9 cellular contexts compared by ENCODE assay signal in genomic region chr5:160165137-160166068, GRCh38. TPM values are rescaled to one million over a fixed set of nuclear protein-coding genes. Genes with fewer than 3 reads are reported as not detected.
DNase-seq lines count a peak whose midpoint lies in the region; ATAC-seq and TF ChIP-seq lines count a peak whose summit lies in the region.
"Had no signal": no experiment of that assay in that cellular context is flagged by ENCODE, and none has a peak within 500 bp of the region (broad histone marks: within the 10 kb centered on the region; RNA-seq: fewer than 3 reads in every experiment).

No MANE protein-coding gene starts in this region.

- H3K36me3 ChIP-seq in mesenchymal stem cell (ENCODE audit: control insufficient read depth in 1 of 2, insufficient read depth in 2 of 2, low read depth in 1 of 2, low read length in 2 of 2) = no peaks in the 10 kb centered on the region

- no peak overlapping the region for H2AFZ ChIP-seq in mesenchymal stem cell (ENCODE audit: low read depth, low read length)

- peak overlapping the region in 1 of 2 experiments; percentile 50 for H3K14ac ChIP-seq in mesenchymal stem cell (ENCODE audit: low read length in 2 of 2)

- ATAC-seq in HG03354 (IDR thresholded peaks at IDR 0.05; ENCODE audit: poor library complexity, severe bottlenecking, unreplicated experiment) = no peak
- ATAC-seq in CD4-positive, alpha-beta T cell (ENCODE audit: poor library complexity) = no peak

- CTCF ChIA-PET in CD4-positive, alpha-beta T cell (lab: Charles Lee) = no interaction called here

- H3K27me3 Mint-ChIP-seq in CD4-positive, alpha-beta T cell = peaks cover 21% of the 10 kb centered on the region

- H3K27ac Mint-ChIP-seq in CD4-positive, alpha-beta T cell = no peak overlapping the region

- peak overlapping the region; percentile 99 for H2BK120ac ChIP-seq in mesenchymal stem cell (ENCODE audit: low read depth, low read length)

- H2BK15ac ChIP-seq in mesenchymal stem cell (ENCODE audit: low read depth, poor library complexity, severe bottlenecking) = peak overlapping the region; percentile 64

- no peaks in the 10 kb centered on the region for H3K4me1 Mint-ChIP-seq in CD4-positive, alpha-beta T cell (ENCODE audit: low read depth)
- H3K4me1 Mint-ChIP-seq: central memory CD8-positive, alpha-beta T cell had no signal

- H3K4ac ChIP-seq in mesenchymal stem cell (ENCODE audit: low read depth in 1 of 2, low read length in 2 of 2) = peak overlapping the region; percentile 100

- peak overlapping the region; percentile 75 to 76 for H2BK12ac ChIP-seq in mesenchymal stem cell (ENCODE audit: low read length in 2 of 2)

- no peaks in the 10 kb centered on the region for H3K9me3 ChIP-seq in mesenchymal stem cell (ENCODE audit: control insufficient read depth, low read length)
- H3K9me3 ChIP-seq in CD4-positive, alpha-beta T cell (ENCODE audit: control insufficient read depth, low read length) = no peaks in the 10 kb centered on the region

- TF ChIP-seq CTCF in CD4-positive, alpha-beta T cell (IDR thresholded peaks at IDR 0.05) = no peak

- peak overlapping the region; percentile 51 for H3K4me2 ChIP-seq in mesenchymal stem cell (ENCODE audit: low read length, poor library complexity, severe bottlenecking)

- POLR2A ChIA-PET in CD4-positive, alpha-beta T cell (lab: Charles Lee) = no interaction called here

- H3K36me3 Mint-ChIP-seq in CD4-positive, alpha-beta T cell (ENCODE audit: low read depth) = no peaks in the 10 kb centered on the region

- DNase-seq in A172 (ENCODE audit: low spot score) (peak; percentile 100), HCEC 1CT (peak; percentile 99), SHP77 (lab: John Stamatoyannopoulos, UW) (peak; percentile 96 to 97), epithelial cell of prostate (ENCODE audit: low read depth, low spot score) (peak; percentile 63), mesenchymal stem cell (peak; percentile 100)
- no peak for DNase-seq in CD4-positive, alpha-beta T cell

- peak overlapping the region; percentile 86 for H3K9ac ChIP-seq in mesenchymal stem cell (ENCODE audit: low read length)

- no peak overlapping the region for H3K23ac ChIP-seq in mesenchymal stem cell (ENCODE audit: low read length in 2 of 2)

- H3K27ac ChIP-seq in epithelial cell of prostate = peak overlapping the region; percentile 88
- peak overlapping the region; percentile 100 for H3K27ac ChIP-seq in mesenchymal stem cell (ENCODE audit: low read length, poor library complexity, severe bottlenecking)
- H3K27ac ChIP-seq in temporal lobe (ENCODE audit: low read depth, low read length) = peak overlapping the region; percentile 96
- no peak overlapping the region for H3K27ac ChIP-seq in CD4-positive, alpha-beta T cell (ENCODE audit: low read depth, low read length)

- H2BK5ac ChIP-seq in mesenchymal stem cell (ENCODE audit: low read depth, low read length, poor library complexity, severe bottlenecking) = peak overlapping the region; percentile 99

- peak overlapping the region; percentile 98 for H4K8ac ChIP-seq in mesenchymal stem cell (ENCODE audit: low read length)

- H3K18ac ChIP-seq in mesenchymal stem cell (ENCODE audit: low read depth in 1 of 2, low read length in 2 of 2) = peak overlapping the region; percentile 90 to 98

- no peaks in the 10 kb centered on the region for H3K79me1 ChIP-seq in mesenchymal stem cell (replicated peaks; ENCODE audit: low read length, poor library complexity, severe bottlenecking)

- peak overlapping the region in 1 of 2 experiments; percentile 52 for H3K4me3 ChIP-seq in mesenchymal stem cell (ENCODE audit: insufficient read depth in 1 of 2, low read depth in 1 of 2, low read length in 2 of 2)

- under 1% methylated on average over 15 of the region's 15 CpGs for WGBS in mesenchymal stem cell

- H3K4me3 Mint-ChIP-seq in CD4-positive, alpha-beta T cell = no peak overlapping the region
- H3K4me3 Mint-ChIP-seq: central memory CD8-positive, alpha-beta T cell had no signal

- H3K27me3 ChIP-seq in mesenchymal stem cell (ENCODE audit: control insufficient read depth in 1 of 2, insufficient read depth in 1 of 2, low read length in 2 of 2) = no peaks in the 10 kb centered on the region
- peaks cover 10% of the 10 kb centered on the region for H3K27me3 ChIP-seq in CD4-positive, alpha-beta T cell (ENCODE audit: control insufficient read depth, insufficient read depth, low read length)

- intact Hi-C loops in CD4-positive, alpha-beta T cell (cut with DNase I, micrococcal nuclease) = no loop called here

- peak overlapping the region; percentile 100 for H4K91ac ChIP-seq in mesenchymal stem cell (ENCODE audit: low read length)

- no peaks in the 10 kb centered on the region for H3K9me3 Mint-ChIP-seq in CD4-positive, alpha-beta T cell
- H3K9me3 Mint-ChIP-seq: central memory CD8-positive, alpha-beta T cell had no signal

- peak overlapping the region; percentile 89 for H2AK5ac ChIP-seq in mesenchymal stem cell (ENCODE audit: low read length, severe bottlenecking)

- H3K4me1 ChIP-seq in mesenchymal stem cell (ENCODE audit: control insufficient read depth, insufficient read depth, low read depth, low read length) = peaks cover 12% of the 10 kb centered on the region

RNA-seq across cellular contexts. Expression of gene PWWP2A, which starts 46.2 kb away (rescaled TPM):
- 17.7 and 21.0 TPM in 2 replicates for total RNA-seq in A172 (2014; rRNA removed; shearing (Covaris generic))
- polyA plus RNA-seq in mesenchymal stem cell (2013, experiment 1 of 2) = 24.0 TPM
- polyA plus RNA-seq in mesenchymal stem cell (2013, experiment 2 of 2) = 22.5 TPM
- total RNA-seq in temporal lobe = 29.3 TPM
- 10 to 100 TPM; 18.2 to 23.2 TPM for total RNA-seq in CD4-positive, alpha-beta T cell

Comparison
In these comparisons a context has a peak if more than half of its experiments do, and no peak if none do; other contexts are left out.
1. DNase-seq: peak in A172 (single experiment), HCEC 1CT (single experiment), SHP77 (2 of 2), epithelial cell of prostate (single experiment) and mesenchymal stem cell (single experiment); none in CD4-positive, alpha-beta T cell (0 of 10).